8 cellular contexts compared by ENCODE assay signal in genomic region chr12:92208613-92209121, GRCh38.
A peak's percentile ranks its signal among the peaks of the same experiment; 100 is the strongest.
DNase-seq lines count a peak whose midpoint lies in the region; ATAC-seq lines count a peak whose summit lies in the region.

No MANE protein-coding gene starts in this region.

- peak overlapping the region; percentile 72 to 75 for H3K27ac Mint-ChIP-seq in activated naive CD4-positive, alpha-beta T cell treated with anti-CD3 and anti-CD28 coated beads, Interleukin-2, amount 50 U/mL, for 72 hours

- ATAC-seq in GM21825 (IDR thresholded peaks at IDR 0.05; ENCODE audit: unreplicated experiment): peak; percentile 85
- peak; percentile 75 to 84 for ATAC-seq in activated naive CD4-positive, alpha-beta T cell treated with anti-CD3 and anti-CD28 coated beads, Interleukin-2, amount 50 U/mL, for 72 hours

- H3K9me3 Mint-ChIP-seq in activated naive CD4-positive, alpha-beta T cell treated with anti-CD3 and anti-CD28 coated beads, Interleukin-2, amount 50 U/mL, for 72 hours: peaks cover 8 to 11% of the 10 kb centered on the region in 2 donors

- peak; percentile 38 to 52 for DNase-seq in activated CD4-positive, alpha-beta T cell treated with anti-CD3 and anti-CD28 coated beads for 4 hours
- DNase-seq in activated CD4-positive, alpha-beta T cell treated with anti-CD3 and anti-CD28 coated beads for 1 hour: no peak
- DNase-seq in Kasumi-1 (lab: John Stamatoyannopoulos, UW) (peak; percentile 84 to 87), kidney tubule cell (ENCODE audit: low spot score) (peak; percentile 45), ACHN (no peak)
- DNase-seq in activated naive CD4-positive, alpha-beta T cell treated with anti-CD3 and anti-CD28 coated beads, Interleukin-2, amount 50 U/mL, for 72 hours (ENCODE audit: low spot score in 2 of 2): peak in 1 of 2 donors; percentile 24
- no peak for DNase-seq in stimulated activated CD4-positive, alpha-beta T cell treated with anti-CD3 and anti-CD28 coated beads, Interleukin-1b, Interleukin-23, amount 100 ng/mL, for 48 hours

- in situ Hi-C loops in ACHN (cut with HindIII; ENCODE audit: low pct_ligation_motif_present, low pct_unique_long_range_greater_than_20kb, low sequenced_read_pairs): no loop called here

- H3K36me3 Mint-ChIP-seq in activated naive CD4-positive, alpha-beta T cell treated with anti-CD3 and anti-CD28 coated beads, Interleukin-2, amount 50 U/mL, for 72 hours: peaks cover 10 to 19% of the 10 kb centered on the region in 2 donors

Comparison
In these comparisons a context has a peak if more than half of its experiments do, and no peak if none do; other contexts are left out.
1. DNase-seq: peak in activated CD4-positive, alpha-beta T cell treated with anti-CD3 and anti-CD28 coated beads for 4 hours (2 of 2), Kasumi-1 (2 of 2) and kidney tubule cell (single experiment); none in activated CD4-positive, alpha-beta T cell treated with anti-CD3 and anti-CD28 coated beads for 1 hour (single experiment), stimulated activated CD4-positive, alpha-beta T cell treated with anti-CD3 and anti-CD28 coated beads, Interleukin-1b, Interleukin-23, amount 100 ng/mL, for 48 hours (single experiment) and ACHN (single experiment).